In the genomic region with DNA sequence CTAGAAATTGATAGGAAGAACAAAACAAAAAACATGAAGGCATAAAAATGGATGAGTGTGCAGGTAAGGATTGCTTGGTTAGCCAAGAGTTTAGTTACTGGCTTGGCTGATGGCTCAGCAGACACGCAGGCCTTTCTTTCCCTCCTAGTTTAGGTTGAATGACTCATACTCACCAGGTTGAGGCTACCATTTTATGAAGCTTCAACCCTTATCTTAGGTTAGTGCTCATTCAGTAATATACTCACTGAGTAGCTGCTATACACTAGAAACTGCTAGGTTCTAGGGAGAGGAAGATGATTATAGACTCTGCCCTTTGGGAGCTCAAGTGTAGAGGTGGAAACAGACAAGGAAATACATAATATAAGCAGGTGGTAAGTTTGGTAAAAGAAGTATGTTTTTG, we compare ENCODE assay signal across 23 cellular contexts. TPM values are rescaled to one million over a fixed set of nuclear protein-coding genes. Genes with fewer than 3 reads are reported as not detected.
A peak's percentile ranks its signal among the peaks of the same experiment; 100 is the strongest.
DNase-seq lines count a peak whose midpoint lies in the region; ATAC-seq, FAIRE-seq and TF ChIP-seq lines count a peak whose summit lies in the region.
"Had no signal": no experiment of that assay in that cellular context is flagged by ENCODE, and none has a peak within 500 bp of the region (broad histone marks: within the 10 kb centered on the region; RNA-seq: fewer than 3 reads in every experiment).

No MANE protein-coding gene starts in this region.

- 0% methylated on average over 1 of the region's 1 CpG for WGBS in K562 (ENCODE audit: insufficient coverage, low coverage, missing lambda C conversion rate)

- ATAC-seq in Right ventricle myocardium inferior = no peak
- no peak for ATAC-seq in K562
- ATAC-seq in GM21526 (IDR thresholded peaks at IDR 0.05; ENCODE audit: low FRiP score, unreplicated experiment) = no peak
- no peak for ATAC-seq in GM19463 (IDR thresholded peaks at IDR 0.05; ENCODE audit: unreplicated experiment)

- no peaks in the 10 kb centered on the region for H3K9me3 ChIP-seq in left ventricle myocardium inferior (replicated peaks)
- no peaks in the 10 kb centered on the region for H3K9me3 ChIP-seq in K562 (replicated peaks; ENCODE audit: control insufficient read depth, insufficient read depth, low read depth, low read length)
- H3K9me3 ChIP-seq: BLaER1, HAP-1, SJCRH30 had no signal

- H2AFZ ChIP-seq in K562 (ENCODE audit: low read depth, low read length) = no peak overlapping the region
- H2AFZ ChIP-seq: GM23248, PC-9 had no signal

- no peaks in the 10 kb centered on the region; the same call in 1 of the 2 replicates for H4K20me1 ChIP-seq in K562 (replicated peaks; ENCODE audit: control insufficient read depth, insufficient read depth, low read length)

- TF ChIP-seq POLR2A in K562 (conservative IDR thresholded peaks at IDR 0.05) = no peak

- no peaks in the 10 kb centered on the region for H3K27me3 ChIP-seq in left ventricle myocardium inferior (ENCODE audit: low read depth)
- no peaks in the 10 kb centered on the region for H3K27me3 ChIP-seq in K562 (ENCODE audit: control insufficient read depth in 2 of 2, insufficient read depth in 2 of 2, low read length in 2 of 2)
- H3K27me3 ChIP-seq: SJCRH30 had no signal

- peaks cover 10% of the 10 kb centered on the region for H3K79me2 ChIP-seq in K562 (ENCODE audit: control insufficient read depth, insufficient read depth, low read length)

- H3K36me3 ChIP-seq in left ventricle myocardium inferior (peaks cover 49% of the 10 kb centered on the region), K562 (ENCODE audit: control insufficient read depth, insufficient read depth, low read length) (peaks cover 68% of the 10 kb centered on the region; the same call in 2 of the 3 replicates)
- H3K36me3 ChIP-seq: BLaER1 had no signal

- H3K4me1 ChIP-seq in left ventricle myocardium inferior = peaks cover 30% of the 10 kb centered on the region
- H3K4me1 ChIP-seq in K562 (replicated peaks in 1 of 2; ENCODE audit: control insufficient read depth in 2 of 2, insufficient read depth in 2 of 2, low read length in 2 of 2) = peaks cover 5 to 29% of the 10 kb centered on the region in 2 experiments; a peak in 4 of 5 replicates

- TF ChIP-seq EP300 in K562 (IDR thresholded peaks at IDR 0.05; ENCODE audit: low read length) = no peak

- no peaks in the 10 kb centered on the region for H3K9me1 ChIP-seq in K562 (ENCODE audit: control insufficient read depth, insufficient read depth, low read length)

- CTCF ChIA-PET in K562 (lab: Yijun Ruan, JAX; ENCODE audit: low intra/inter-chr PET ratio) = no interaction called here

- peak; percentile 63 for FAIRE-seq in D721Med (lab: Jason Lieb, UNC)
- FAIRE-seq in K562 (lab: Jason Lieb, UNC) = no peak
- FAIRE-seq: G401.6 had no signal

- H3K27ac ChIP-seq in left ventricle myocardium inferior (replicated peaks) (peak overlapping the region; percentile 83), K562 (ENCODE audit: extremely low read depth, low read depth, low read length) (no peak overlapping the region)
- H3K27ac ChIP-seq: BLaER1, GM23248, PC-9, SJCRH30 had no signal

- no TSS peak for BruUV-seq in K562 (replicated peaks; lab: Mats Ljungman, UMichigan)

- H3K4me2 ChIP-seq in K562 (ENCODE audit: insufficient read depth, low read length) = no peak overlapping the region
- H3K4me2 ChIP-seq: BLaER1, PC-9 had no signal

- POLR2A ChIA-PET in K562 (lab: Yijun Ruan, JAX) = interaction anchor here (1.1 to 3.9 kb wide), 8 partner anchors 9 to 110 kb away, joined by 3 to 24 read pairs (median 5); a partner anchor contains a TSS

- intact Hi-C loops in left ventricle myocardium inferior (cut with micrococcal nuclease) (no loop called here), Right ventricle myocardium inferior (cut with DNase I) (no loop called here), K562 (cut with micrococcal nuclease) (no loop called here)

- TF ChIP-seq CTCF in left ventricle myocardium inferior (IDR thresholded peaks at IDR 0.05; ENCODE audit: borderline replicate concordance) (no peak), D721Med (IDR thresholded peaks at IDR 0.05; ENCODE audit: insufficient read depth, missing control alignments) (no peak), K562 (IDR thresholded peaks at IDR 0.05 in 2 of 3, conservative IDR thresholded peaks at IDR 0.05 in 1 of 3; ENCODE audit: insufficient read depth in 2 of 3, low read depth in 1 of 3, low read length in 3 of 3) (no peak)

- in situ Hi-C loops in K562 (cut with MboI) = no loop called here

- DNase-seq in left ventricle myocardium inferior (no peak), Right ventricle myocardium inferior (ENCODE audit: missing footprints) (no peak), D721Med (ENCODE audit: insufficient read length, low spot score) (no peak), K562 (ENCODE audit: extremely low read depth in 1 of 4, low spot score in 3 of 4) (no peak), renal cortical epithelial cell (ENCODE audit: low read depth) (peak; percentile 25), hepatic stellate cell (ENCODE audit: low spot score) (no peak)
- DNase-seq: Calu3; CD4-positive, alpha-beta memory T cell; KG1; NCI-H1092 treated with DMSO at 0.1 percent for 48 hours; NCI-H1436 treated with DMSO at 0.1 percent for 48 hours; NCI-H2029; NCI-H226; NCI-H510A treated with DMSO at 0.1 percent for 48 hours; NCI-H748 treated with DMSO at 0.1 percent for 48 hours; PC-9; SJCRH30 had no signal

- peak overlapping the region; percentile 64 for H3K4me3 ChIP-seq in left ventricle myocardium inferior
- no peak overlapping the region for H3K4me3 ChIP-seq in K562
- H3K4me3 ChIP-seq: BLaER1, GM23248, HAP-1, PC-9, SJCRH30 had no signal

- H3K9ac ChIP-seq in K562 (ENCODE audit: insufficient read depth in 1 of 2, low read depth in 2 of 2, low read length in 2 of 2) = no peak overlapping the region
- H3K9ac ChIP-seq: BLaER1, GM23248 had no signal

- no peak for TF ChIP-seq RAD21 in K562 (CRISPR knock-in tag; conservative IDR thresholded peaks at IDR 0.05 in 1 of 2, IDR thresholded peaks at IDR 0.05 in 1 of 2)

RNA-seq across cellular contexts. Expression of a gene that starts 6.0 kb away (rescaled TPM):
- 17.5 TPM for total RNA-seq in left ventricle myocardium inferior
- total RNA-seq in Right ventricle myocardium inferior = 10.3 TPM
- total RNA-seq in K562 (2011; cell fraction: chromatin; rRNA removed; ENCODE audit: low replicate concordance) = 20.0 and 79.4 TPM in 2 replicates
- total RNA-seq in K562 (2011; cell fraction: nucleolus; rRNA removed) = 58.3 and 59.9 TPM in 2 replicates
- 31.2 and 33.2 TPM in 2 replicates for total RNA-seq in K562 (2011; cell fraction: nucleoplasm; rRNA removed)
- 7.1 and 9.5 TPM in 2 replicates for total RNA-seq in K562 (2014; rRNA removed)
- total RNA-seq in K562 (2014; rRNA removed; fragmentation: Illumina TruSeq; extraction: Trizol) = 1.9 and 4.3 TPM in 2 replicates
- 6.6 and 8.0 TPM in 2 replicates for total RNA-seq in K562 (2015; rRNA removed; fragmentation: Illumina TruSeq; extraction: Trizol)
- total RNA-seq in K562 (2021) = 14.2 and 15.0 TPM in 2 replicates
- 4.0 and 10.2 TPM in 2 replicates for polyA plus RNA-seq in K562 (2011; rRNA removed)
- 6.0 and 7.6 TPM in 2 replicates for polyA plus RNA-seq in K562 (2011; cell fraction: cytosol; rRNA removed)
- polyA plus RNA-seq in K562 (2011; cell fraction: nucleus; rRNA removed) = 46.1 and 48.4 TPM in 2 replicates
- polyA plus RNA-seq in K562 (2012) = 12.1 and 18.5 TPM in 2 replicates
- 4.8 and 7.3 TPM in 2 replicates for polyA plus RNA-seq in K562 (2014; fragmentation: Illumina TruSeq; extraction: Trizol)
- under 1 TPM; 0.03 to 0.27 TPM for polyA plus RNA-seq in K562 (2014; fragmentation: Nextera tagmentation; extraction: Ambion mirVana)
- 10.2 and 13.2 TPM in 2 replicates for polyA plus RNA-seq in K562 (2014; rRNA removed)
- 2.6 and 3.3 TPM in 2 replicates for polyA minus RNA-seq in K562 (2011; rRNA and poly(A)+ RNA removed)
- polyA minus RNA-seq in K562 (2011; cell fraction: cytosol; rRNA and poly(A)+ RNA removed) = 5.1 and 8.6 TPM in 2 replicates
- polyA minus RNA-seq in K562 (2011; cell fraction: nucleus; rRNA and poly(A)+ RNA removed) = 16.0 and 31.5 TPM in 2 replicates
- total RNA-seq in renal cortical epithelial cell = 17.4 and 36.8 TPM in 2 replicates

RNA-seq across cellular contexts. Expression of a gene that starts 6.5 kb away (rescaled TPM):
- total RNA-seq in left ventricle myocardium inferior = 7.5 TPM
- 4.0 TPM for total RNA-seq in Right ventricle myocardium inferior
- total RNA-seq in K562 (2011; cell fraction: chromatin; rRNA removed; ENCODE audit: low replicate concordance) = 21.3 and 60.8 TPM in 2 replicates
- total RNA-seq in K562 (2011; cell fraction: nucleolus; rRNA removed) = 31.3 and 31.9 TPM in 2 replicates
- total RNA-seq in K562 (2011; cell fraction: nucleoplasm; rRNA removed) = 25.8 and 28.7 TPM in 2 replicates
- 0.65 and 1.4 TPM in 2 replicates for total RNA-seq in K562 (2014; rRNA removed)
- total RNA-seq in K562 (2014; rRNA removed; fragmentation: Illumina TruSeq; extraction: Trizol) = 0.61 and 1.8 TPM in 2 replicates
- 2.0 and 2.2 TPM in 2 replicates for total RNA-seq in K562 (2015; rRNA removed; fragmentation: Illumina TruSeq; extraction: Trizol)
- 3.4 and 4.5 TPM in 2 replicates for total RNA-seq in K562 (2021)
- 1.9 and 6.8 TPM in 2 replicates for polyA plus RNA-seq in K562 (2011; rRNA removed)
- 2.3 and 4.7 TPM in 2 replicates for polyA plus RNA-seq in K562 (2011; cell fraction: cytosol; rRNA removed)
- 36.2 and 42.6 TPM in 2 replicates for polyA plus RNA-seq in K562 (2011; cell fraction: nucleus; rRNA removed)
- polyA plus RNA-seq in K562 (2012) = 4.7 and 6.6 TPM in 2 replicates
- polyA plus RNA-seq in K562 (2014; fragmentation: Illumina TruSeq; extraction: Trizol) = 3.6 and 5.8 TPM in 2 replicates
- polyA plus RNA-seq in K562 (2014; fragmentation: Nextera tagmentation; extraction: Ambion mirVana) = 1 to 10 TPM; 1.5 to 2.4 TPM
- polyA plus RNA-seq in K562 (2014; rRNA removed) = 2.9 and 6.1 TPM in 2 replicates
- polyA minus RNA-seq in K562 (2011; rRNA and poly(A)+ RNA removed) = 0.84 and 2.3 TPM in 2 replicates
- polyA minus RNA-seq in K562 (2011; cell fraction: cytosol; rRNA and poly(A)+ RNA removed) = 1.8 TPM in 1 of 2 replicates, not detected in the other
- 4.6 and 8.8 TPM in 2 replicates for polyA minus RNA-seq in K562 (2011; cell fraction: nucleus; rRNA and poly(A)+ RNA removed)
- total RNA-seq in renal cortical epithelial cell = 0.15 TPM in 1 of 2 replicates, not detected in the other
- total RNA-seq: Calu3, PC-9 had no signal
- polyA plus RNA-seq: CD4-positive, alpha-beta memory T cell had no signal

RNA-seq across cellular contexts. Expression of a gene that starts 12.6 kb away (rescaled TPM):
- 6.5 TPM for total RNA-seq in left ventricle myocardium inferior
- 7.8 TPM for total RNA-seq in Right ventricle myocardium inferior
- total RNA-seq in K562 (2011; cell fraction: chromatin; rRNA removed; ENCODE audit: low replicate concordance) = 1.5 and 4.5 TPM in 2 replicates
- total RNA-seq in K562 (2011; cell fraction: nucleolus; rRNA removed) = 2.9 and 5.0 TPM in 2 replicates
- 1.9 and 2.9 TPM in 2 replicates for total RNA-seq in K562 (2011; cell fraction: nucleoplasm; rRNA removed)
- total RNA-seq in K562 (2014; rRNA removed) = 1.1 and 1.7 TPM in 2 replicates
- total RNA-seq in K562 (2014; rRNA removed; fragmentation: Illumina TruSeq; extraction: Trizol) = 0.35 and 0.65 TPM in 2 replicates
- total RNA-seq in K562 (2015; rRNA removed; fragmentation: Illumina TruSeq; extraction: Trizol) = 0.65 and 1.1 TPM in 2 replicates
- 1.4 and 1.7 TPM in 2 replicates for total RNA-seq in K562 (2021)
- polyA plus RNA-seq in K562 (2011; rRNA removed) = 1.0 and 2.7 TPM in 2 replicates
- polyA plus RNA-seq in K562 (2011; cell fraction: cytosol; rRNA removed) = 1.8 and 2.4 TPM in 2 replicates
- 10.2 and 20.1 TPM in 2 replicates for polyA plus RNA-seq in K562 (2011; cell fraction: nucleus; rRNA removed)
- 1.6 and 2.0 TPM in 2 replicates for polyA plus RNA-seq in K562 (2012)
- polyA plus RNA-seq in K562 (2014; fragmentation: Illumina TruSeq; extraction: Trizol) = 1.1 and 1.7 TPM in 2 replicates
- polyA plus RNA-seq in K562 (2014; fragmentation: Nextera tagmentation; extraction: Ambion mirVana) = not detected
- polyA plus RNA-seq in K562 (2014; rRNA removed) = 1.8 and 2.8 TPM in 2 replicates
- polyA minus RNA-seq in K562 (2011; rRNA and poly(A)+ RNA removed) = 0.42 and 0.87 TPM in 2 replicates
- 1.9 and 2.2 TPM in 2 replicates for polyA minus RNA-seq in K562 (2011; cell fraction: cytosol; rRNA and poly(A)+ RNA removed)
- 0.67 and 2.7 TPM in 2 replicates for polyA minus RNA-seq in K562 (2011; cell fraction: nucleus; rRNA and poly(A)+ RNA removed)
- 3.8 TPM in 1 of 2 replicates, not detected in the other for total RNA-seq in renal cortical epithelial cell
- total RNA-seq: Calu3 had no signal
- polyA plus RNA-seq: CD4-positive, alpha-beta memory T cell had no signal

RNA-seq across cellular contexts. Expression of a gene that starts 16.8 kb away (rescaled TPM):
- total RNA-seq in left ventricle myocardium inferior = 0.55 TPM
- total RNA-seq in Right ventricle myocardium inferior = 1.2 TPM
- 76.2 and 111 TPM in 2 replicates for total RNA-seq in K562 (2011; cell fraction: chromatin; rRNA removed; ENCODE audit: low replicate concordance)
- total RNA-seq in K562 (2011; cell fraction: nucleolus; rRNA removed) = 89.6 and 97.7 TPM in 2 replicates
- total RNA-seq in K562 (2011; cell fraction: nucleoplasm; rRNA removed) = 82.1 and 89.9 TPM in 2 replicates
- total RNA-seq in K562 (2014; rRNA removed) = 55.1 and 71.3 TPM in 2 replicates
- 37.5 and 38.9 TPM in 2 replicates for total RNA-seq in K562 (2014; rRNA removed; fragmentation: Illumina TruSeq; extraction: Trizol)
- total RNA-seq in K562 (2015; rRNA removed; fragmentation: Illumina TruSeq; extraction: Trizol) = 62.3 and 62.7 TPM in 2 replicates
- 47.2 and 47.4 TPM in 2 replicates for total RNA-seq in K562 (2021)
- polyA plus RNA-seq in K562 (2011; rRNA removed) = 57.3 and 65.6 TPM in 2 replicates
- 85.3 and 132 TPM in 2 replicates for polyA plus RNA-seq in K562 (2011; cell fraction: cytosol; rRNA removed)
- 187 and 242 TPM in 2 replicates for polyA plus RNA-seq in K562 (2011; cell fraction: nucleus; rRNA removed)
- 54.6 and 57.3 TPM in 2 replicates for polyA plus RNA-seq in K562 (2012)
- 80.8 and 86.3 TPM in 2 replicates for polyA plus RNA-seq in K562 (2014; fragmentation: Illumina TruSeq; extraction: Trizol)
- 10 to 100 TPM; 24.2 to 30.6 TPM for polyA plus RNA-seq in K562 (2014; fragmentation: Nextera tagmentation; extraction: Ambion mirVana)
- polyA plus RNA-seq in K562 (2014; rRNA removed) = 80.3 and 103 TPM in 2 replicates
- 32.5 and 43.7 TPM in 2 replicates for polyA minus RNA-seq in K562 (2011; rRNA and poly(A)+ RNA removed)
- 44.4 and 45.3 TPM in 2 replicates for polyA minus RNA-seq in K562 (2011; cell fraction: cytosol; rRNA and poly(A)+ RNA removed)
- 54.7 and 69.0 TPM in 2 replicates for polyA minus RNA-seq in K562 (2011; cell fraction: nucleus; rRNA and poly(A)+ RNA removed)
- total RNA-seq in renal cortical epithelial cell = 1.3 and 4.7 TPM in 2 replicates

RNA-seq across cellular contexts. Expression of a gene that starts 17.7 kb away (rescaled TPM):
- 73.6 TPM for total RNA-seq in left ventricle myocardium inferior
- 62.0 TPM for total RNA-seq in Right ventricle myocardium inferior
- total RNA-seq in K562 (2011; cell fraction: chromatin; rRNA removed; ENCODE audit: low replicate concordance) = 34.6 and 100 TPM in 2 replicates
- total RNA-seq in K562 (2011; cell fraction: nucleolus; rRNA removed) = 63.3 and 65.9 TPM in 2 replicates
- 36.9 and 44.7 TPM in 2 replicates for total RNA-seq in K562 (2011; cell fraction: nucleoplasm; rRNA removed)
- 64.3 and 69.8 TPM in 2 replicates for total RNA-seq in K562 (2014; rRNA removed)
- 26.3 and 32.5 TPM in 2 replicates for total RNA-seq in K562 (2014; rRNA removed; fragmentation: Illumina TruSeq; extraction: Trizol)
- 59.4 and 59.8 TPM in 2 replicates for total RNA-seq in K562 (2015; rRNA removed; fragmentation: Illumina TruSeq; extraction: Trizol)
- 103 and 107 TPM in 2 replicates for total RNA-seq in K562 (2021)
- 48.6 and 52.9 TPM in 2 replicates for polyA plus RNA-seq in K562 (2011; rRNA removed)
- 43.0 and 64.9 TPM in 2 replicates for polyA plus RNA-seq in K562 (2011; cell fraction: cytosol; rRNA removed)
- polyA plus RNA-seq in K562 (2011; cell fraction: nucleus; rRNA removed) = 84.2 and 119 TPM in 2 replicates
- polyA plus RNA-seq in K562 (2012) = 53.9 and 72.4 TPM in 2 replicates
- polyA plus RNA-seq in K562 (2014; fragmentation: Illumina TruSeq; extraction: Trizol) = 72.8 and 91.3 TPM in 2 replicates
- polyA plus RNA-seq in K562 (2014; fragmentation: Nextera tagmentation; extraction: Ambion mirVana) = 1 to 10 TPM; 1.4 to 3.4 TPM
- 44.9 and 45.4 TPM in 2 replicates for polyA plus RNA-seq in K562 (2014; rRNA removed)
- 54.8 and 77.1 TPM in 2 replicates for polyA minus RNA-seq in K562 (2011; rRNA and poly(A)+ RNA removed)
- 44.9 and 47.5 TPM in 2 replicates for polyA minus RNA-seq in K562 (2011; cell fraction: cytosol; rRNA and poly(A)+ RNA removed)
- 22.6 and 28.9 TPM in 2 replicates for polyA minus RNA-seq in K562 (2011; cell fraction: nucleus; rRNA and poly(A)+ RNA removed)
- 107 and 113 TPM in 2 replicates for total RNA-seq in renal cortical epithelial cell
